8 cellular contexts compared by ENCODE assay signal in genomic region chr16:46973457-46974324, GRCh38. TPM values are rescaled to one million over a fixed set of nuclear protein-coding genes. Genes with fewer than 3 reads are reported as not detected.
DNase-seq lines count a peak whose midpoint lies in the region; ATAC-seq and TF ChIP-seq lines count a peak whose summit lies in the region.

Gene DNAJA2, minus strand, starts transcription at chr16:46973674. Its CDS starts 102 bp downstream, at chr16:46973572.

- peak within 1 kb of the TSS; percentile 87 for H3K4me3 Mint-ChIP-seq in GM23338
- peak within 1 kb of the TSS; percentile 94 to 95 (median 94) for H3K4me3 Mint-ChIP-seq in nephron

- H3K9me3 Mint-ChIP-seq in GM23338: no peaks in the 10 kb centered on the region
- no peaks in the 10 kb centered on the region for H3K9me3 Mint-ChIP-seq in nephron

- H3K27me3 ChIP-seq in GM23338 (ENCODE audit: insufficient read depth): no peaks in the 10 kb centered on the region

- TF ChIP-seq CTCF in GM23338 (conservative IDR thresholded peaks at IDR 0.05; ENCODE audit: low read depth in 2 of 2) (no peak), RWPE1 (conservative IDR thresholded peaks at IDR 0.05; ENCODE audit: low read depth) (no peak), fibroblast of the aortic adventitia (IDR thresholded peaks at IDR 0.05; ENCODE audit: insufficient read depth, low read length) (no peak), nephron (IDR thresholded peaks at IDR 0.05; ENCODE audit: unreplicated experiment in 3 of 3) (no peak)

- peaks cover 35% of the 10 kb centered on the region for H3K36me3 Mint-ChIP-seq in GM23338 (ENCODE audit: low read depth)
- H3K36me3 Mint-ChIP-seq in nephron (ENCODE audit: low read depth): peaks cover 24% of the 10 kb centered on the region

- peak within 1 kb of the TSS; percentile 91 for H3K4me2 ChIP-seq in GM23338

- peak within 1 kb of the TSS; percentile 97 for H3K27ac Mint-ChIP-seq in GM23338
- peak within 1 kb of the TSS; percentile 99 to 100 (median 99) for H3K27ac Mint-ChIP-seq in nephron

- peak; percentile 91 for ATAC-seq in GM23338
- peak; percentile 96 for ATAC-seq in stimulated activated naive CD8-positive, alpha-beta T cell treated with anti-CD3 and anti-CD28 coated beads, Interleukin-15, Interleukin-2, amounts not matched to agents 100 U/mL and 50 U/mL, for 24 hours

- DNase-seq in EL (peak; percentile 87), GM23338 (ENCODE audit: low spot score) (peak; percentile 92), LHCN-M2 (ENCODE audit: low read depth) (peak; percentile 83), RWPE1 (ENCODE audit: low spot score) (peak; percentile 91), fibroblast of the aortic adventitia (ENCODE audit: low read depth) (peak; percentile 84)
- DNase-seq in activated T-helper 9 cell treated with anti-CD3 and anti-CD28 coated beads, Interleukin-2, amount 50 U/mL, for 16 hours (ENCODE audit: low read depth): peak; percentile 88
- peak; percentile 97 for DNase-seq in stimulated activated naive CD8-positive, alpha-beta T cell treated with anti-CD3 and anti-CD28 coated beads, Interleukin-15, Interleukin-2, amounts not matched to agents 100 U/mL and 50 U/mL, for 24 hours

- H3F3A ChIP-seq in GM23338 (replicated peaks; ENCODE audit: low read depth): 0 out of 2 replicates have a peak, but pooled peaks cover 3% of the 10 kb centered on the region

- POLR2A ChIA-PET in RWPE1 (lab: Yijun Ruan, JAX; ENCODE audit: low non-redundant PET): interaction anchor here (0.6 kb wide), 1 partner anchor 69 kb away, joined by 3 read pairs; no protein-coding TSS in a partner anchor

- H3K4me3 ChIP-seq in GM23338 (peak within 1 kb of the TSS; percentile 64), fibroblast of the aortic adventitia (ENCODE audit: low read depth, low read length) (peak within 1 kb of the TSS; percentile 73)

- peaks cover 40% of the 10 kb centered on the region for H3K4me1 Mint-ChIP-seq in GM23338
- H3K4me1 Mint-ChIP-seq in nephron: peaks cover 23% of the 10 kb centered on the region

- H3K4me1 ChIP-seq in GM23338 (ENCODE audit: insufficient read depth): peaks cover 19% of the 10 kb centered on the region; the same call in 1 of the 2 replicates

- peaks cover 18% of the 10 kb centered on the region for H3K36me3 ChIP-seq in GM23338 (ENCODE audit: insufficient read depth)

- peaks cover 44% of the 10 kb centered on the region for H3K79me2 ChIP-seq in GM23338 (replicated peaks; ENCODE audit: insufficient read depth)

- H3K27me3 Mint-ChIP-seq in GM23338 (ENCODE audit: insufficient read depth, low read depth, poor library complexity): peaks cover 17% of the 10 kb centered on the region
- H3K27me3 Mint-ChIP-seq in nephron (ENCODE audit: low read depth): no peaks in the 10 kb centered on the region

- peaks cover 9% of the 10 kb centered on the region for H4K20me1 ChIP-seq in GM23338 (replicated peaks; ENCODE audit: insufficient read depth)

- no peak within 1 kb of the TSS for H2AFZ ChIP-seq in GM23338

- H3K9me2 ChIP-seq in GM23338 (ENCODE audit: insufficient read depth): no peaks in the 10 kb centered on the region

- H3K27ac ChIP-seq in GM23338 (ENCODE audit: low read depth) (peak within 1 kb of the TSS; percentile 92), RWPE1 (peak within 1 kb of the TSS; percentile 89)

- CTCF ChIA-PET in RWPE1 (lab: Yijun Ruan, JAX): interaction anchor here (0.6 to 1.3 kb wide), 4 partner anchors 10 to 1191 kb away, joined by 3 to 6 read pairs (median 4); no protein-coding TSS in a partner anchor

TF ChIP-seq in GM23338, 12 proteins besides CTCF, POLR2A, EP300 and RAD21:
- TF ChIP-seq EZH2phosphoT487 (IDR thresholded peaks at IDR 0.05; ENCODE audit: unreplicated experiment) (no peak), ETS1 (IDR thresholded peaks at IDR 0.05) (peak; percentile 44), REST (IDR thresholded peaks at IDR 0.05; ENCODE audit: unreplicated experiment) (no peak), ZNF114 (CRISPR knock-in tag; IDR thresholded peaks at IDR 0.05) (no peak), POLR2AphosphoS5 (IDR thresholded peaks at IDR 0.05; ENCODE audit: low read depth) (peak; percentile 91), STAT1 (IDR thresholded peaks at IDR 0.05; ENCODE audit: unreplicated experiment) (no peak), CREB1 (CRISPR knock-in tag; IDR thresholded peaks at IDR 0.05; ENCODE audit: low read depth) (peak; percentile 90)

RNA-seq across cellular contexts. Expression of gene DNAJA2, which starts in this region (rescaled TPM):
- 94.5 and 99.2 TPM in 2 replicates for total RNA-seq in GM23338 (2014; rRNA removed; shearing (Covaris generic))
- 79.2 and 101 TPM in 2 replicates for polyA plus RNA-seq in GM23338 (2016; fragmentation: Nextera tagmentation; extraction: Ambion mirVana)
- total RNA-seq in LHCN-M2 (2014; rRNA removed): 65.7 and 70.4 TPM in 2 replicates
- 40.2 TPM for polyA plus RNA-seq in LHCN-M2 (2012)
- total RNA-seq in fibroblast of the aortic adventitia (ENCODE audit: low replicate concordance): 66.9 and 117 TPM in 2 replicates

Comparison
In these comparisons a context has a peak if more than half of its experiments do, and no peak if none do; other contexts are left out.
1. Peak in every context shown above with its lines: DNase-seq, ATAC-seq, H3K4me3 ChIP-seq and H3K27ac ChIP-seq.